Comparison of ENCODE assay signal across 12 cellular contexts in the genomic region with DNA sequence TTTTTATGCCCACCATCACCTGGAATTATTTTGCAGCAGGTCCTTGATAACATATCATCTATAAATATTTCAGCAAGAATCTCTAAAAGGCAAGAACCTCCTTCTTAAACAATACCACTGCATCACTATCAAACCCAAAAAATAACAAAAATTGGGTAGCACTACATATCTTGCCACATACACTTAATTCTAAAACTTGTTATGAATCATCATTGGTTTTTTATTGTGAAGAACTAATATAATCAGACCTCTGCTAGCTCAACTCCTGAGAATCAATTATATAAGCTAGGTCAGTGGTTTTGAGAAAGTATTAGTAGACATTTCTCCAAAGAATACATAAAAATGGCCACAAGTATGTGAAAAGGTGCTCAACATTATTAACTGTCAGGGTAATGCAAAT.
"Had no signal": no experiment of that assay in that cellular context is flagged by ENCODE, and none has a peak within 500 bp of the region (broad histone marks: within the 10 kb centered on the region; RNA-seq: fewer than 3 reads in every experiment).

No MANE protein-coding gene starts in this region.

- ATAC-seq: left lobe of liver had no signal

- H3K27me3 ChIP-seq: colonic mucosa, heart left ventricle, stomach had no signal

- H3K27ac ChIP-seq: colonic mucosa, heart left ventricle, stomach, thoracic aorta had no signal

- DNase-seq: activated CD4-positive, alpha-beta T cell treated with anti-CD3 and anti-CD28 coated beads for 1 hour; activated naive CD8-positive, alpha-beta T cell treated with anti-CD3 and anti-CD28 coated beads, Interleukin-2, amount 10 ng/mL, durations not matched to agents 7 days and 5 days; colonic mucosa; foreskin melanocyte; heart left ventricle; islet precursor cell; mammary epithelial cell; mucosa of descending colon; stimulated activated CD4-positive, alpha-beta T cell treated with anti-CD3 and anti-CD28 coated beads, Interleukin-12 subunit alpha, Interleukin-12 subunit beta, amount 100 ng/mL, for 4 hours; stomach had no signal

- H3K27me3 Mint-ChIP-seq: activated naive CD8-positive, alpha-beta T cell treated with anti-CD3 and anti-CD28 coated beads, Interleukin-2, amount 10 ng/mL, durations not matched to agents 7 days and 5 days had no signal

- H3K9me3 ChIP-seq: colonic mucosa, mucosa of descending colon, stomach, thoracic aorta had no signal

- H3K4me3 Mint-ChIP-seq: activated naive CD8-positive, alpha-beta T cell treated with anti-CD3 and anti-CD28 coated beads, Interleukin-2, amount 10 ng/mL, durations not matched to agents 7 days and 5 days had no signal
